ENCODE assay signal across 9 cellular contexts in genomic region chr7:128909605-128910568, GRCh38. TPM values are rescaled to one million over a fixed set of nuclear protein-coding genes. Genes with fewer than 3 reads are reported as not detected.
A peak's percentile ranks its signal among the peaks of the same experiment; 100 is the strongest.
DNase-seq lines count a peak whose midpoint lies in the region; ATAC-seq and TF ChIP-seq lines count a peak whose summit lies in the region.
"Had no signal": no experiment of that assay in that cellular context is flagged by ENCODE, and none has a peak within 500 bp of the region (broad histone marks: within the 10 kb centered on the region; RNA-seq: fewer than 3 reads in every experiment).

No MANE protein-coding gene starts in this region.

- H3K36me3 ChIP-seq in breast epithelium = no peaks in the 10 kb centered on the region
- H3K36me3 ChIP-seq in right lobe of liver = no peaks in the 10 kb centered on the region
- H3K36me3 ChIP-seq in vagina = no peaks in the 10 kb centered on the region

- intact Hi-C loops in breast epithelium (cut with DNase I; ENCODE audit: low total_unique reads) = no loop called here
- intact Hi-C loops in MCF 10A (cut with micrococcal nuclease) = loop anchor here (10.0 kb wide), 1 partner anchor 305 kb away; no protein-coding TSS in a partner anchor
- intact Hi-C loops in dorsolateral prefrontal cortex (cut with DNase I) = no loop called here
- intact Hi-C loops in right lobe of liver (cut with DNase I) = loop anchor here in 1 of 2 donors (5.0 kb wide), 1 partner anchor 182 kb away; no protein-coding TSS in a partner anchor
- intact Hi-C loops in vagina (cut with DNase I) = loop anchor here (10.0 kb wide), 1 partner anchor 175 kb away; no protein-coding TSS in a partner anchor

- H3K9me3 Mint-ChIP-seq in MCF 10A (ENCODE audit: unreplicated experiment) = no peaks in the 10 kb centered on the region
- H3K9me3 Mint-ChIP-seq: CD8-positive, alpha-beta memory T cell had no signal

- BruUV-seq in MCF 10A (replicated peaks; lab: Mats Ljungman, UMichigan) = no TSS peak

- no peak overlapping the region for H3K4me3 Mint-ChIP-seq in MCF 10A (ENCODE audit: unreplicated experiment)
- H3K4me3 Mint-ChIP-seq: CD8-positive, alpha-beta memory T cell had no signal

- H3K27me3 Mint-ChIP-seq in MCF 10A (ENCODE audit: insufficient read depth, unreplicated experiment) = peaks cover 24% of the 10 kb centered on the region

- no peaks in the 10 kb centered on the region for H3K4me1 ChIP-seq in breast epithelium
- peaks cover 0 to 4% (median 0%) of the 10 kb centered on the region in 4 donors for H3K4me1 ChIP-seq in right lobe of liver
- H3K4me1 ChIP-seq in vagina = peaks cover 17% of the 10 kb centered on the region

- no peaks in the 10 kb centered on the region for H3K36me3 Mint-ChIP-seq in MCF 10A (ENCODE audit: insufficient read depth, unreplicated experiment)
- H3K36me3 Mint-ChIP-seq: CD8-positive, alpha-beta memory T cell had no signal

- no peaks in the 10 kb centered on the region for H3K9me3 ChIP-seq in breast epithelium
- H3K9me3 ChIP-seq in right lobe of liver = no peaks in the 10 kb centered on the region
- H3K9me3 ChIP-seq in vagina = no peaks in the 10 kb centered on the region

- H3K4me3 ChIP-seq in breast epithelium (peak overlapping the region; percentile 27 to 46 (median 34)), dorsolateral prefrontal cortex (peak overlapping the region in 31 of 59 donors; percentile 3 to 56 (median 29)), right lobe of liver (peak overlapping the region in 1 of 3 donors; percentile 9), vagina (peak overlapping the region; percentile 10 to 40)

- POLR2A ChIA-PET in MCF 10A (lab: Yijun Ruan, JAX) = no interaction called here

- CTCF ChIA-PET in MCF 10A (lab: Yijun Ruan, JAX) = interaction anchor here (1.7 kb wide), 1 partner anchor 27 kb away, joined by 5 read pairs; no protein-coding TSS in a partner anchor

- TF ChIP-seq POLR2A in breast epithelium (IDR thresholded peaks at IDR 0.05) (no peak), right lobe of liver (IDR thresholded peaks at IDR 0.05) (no peak), vagina (IDR thresholded peaks at IDR 0.05) (no peak)

- H3K27ac Mint-ChIP-seq in MCF 10A (ENCODE audit: low read depth, unreplicated experiment) = no peak overlapping the region

- TF ChIP-seq CTCF in breast epithelium (IDR thresholded peaks at IDR 0.05) = no peak
- TF ChIP-seq CTCF in MCF 10A (IDR thresholded peaks at IDR 0.05; ENCODE audit: unreplicated experiment) = no peak
- no peak for TF ChIP-seq CTCF in dorsolateral prefrontal cortex (IDR thresholded peaks at IDR 0.05 in 54 of 56, conservative IDR thresholded peaks at IDR 0.05 in 2 of 56; ENCODE audit: low read depth in 1 of 56, partially characterized antibody in 56 of 56)
- no peak for TF ChIP-seq CTCF in right lobe of liver (IDR thresholded peaks at IDR 0.05)
- TF ChIP-seq CTCF in vagina (IDR thresholded peaks at IDR 0.05) = no peak

- H3K4me1 Mint-ChIP-seq in MCF 10A (ENCODE audit: insufficient read depth, unreplicated experiment) = no peaks in the 10 kb centered on the region

- 16% methylated on average over 24 of the region's 42 CpGs for WGBS in right lobe of liver (ENCODE audit: insufficient coverage, low coverage, low lambda C conversion rate, missing lambda C conversion rate)

- DNase-seq in breast epithelium (ENCODE audit: low spot score in 2 of 2) (peak in 1 of 2 donors; percentile 48), MCF 10A (ENCODE audit: unreplicated experiment) (no peak), dorsolateral prefrontal cortex (peak in 1 of 10 donors; percentile 19), right lobe of liver (peak in 1 of 3 donors; percentile 22), vagina (ENCODE audit: extremely low spot score in 2 of 2) (no peak), SW 1271 (lab: John Stamatoyannopoulos, UW) (no peak)
- DNase-seq in activated CD4-positive, alpha-beta T cell treated with anti-CD3 and anti-CD28 coated beads for 4 hours = no peak

- H3K27ac ChIP-seq in breast epithelium (no peak overlapping the region), dorsolateral prefrontal cortex (no peak overlapping the region), right lobe of liver (no peak overlapping the region), vagina (no peak overlapping the region)

- ATAC-seq in right lobe of liver (peak; percentile 6 to 28 (median 16)), HG03520 (IDR thresholded peaks at IDR 0.05; ENCODE audit: unreplicated experiment) (no peak)

- H3K27me3 ChIP-seq in breast epithelium = peaks cover 7 to 35% of the 10 kb centered on the region in 2 donors
- peaks cover 0 to 65% (median 31%) of the 10 kb centered on the region in 45 donors for H3K27me3 ChIP-seq in dorsolateral prefrontal cortex
- H3K27me3 ChIP-seq in right lobe of liver = no peaks in the 10 kb centered on the region
- H3K27me3 ChIP-seq in vagina = no peaks in the 10 kb centered on the region

RNA-seq across cellular contexts. Expression of gene KCP, which starts 0.6 kb away (rescaled TPM):
- total RNA-seq in breast epithelium = 1 to 10 TPM in 1 of 3 donors, under 1 TPM in 2; 0.33 to 2.2 (median 0.88) TPM
- 0.42 and 0.68 TPM in 2 replicates for total RNA-seq in MCF 10A (2022)
- 1 to 10 TPM in 8 of 120 experiments, under 1 TPM in 105, not detected in 7; 0.15 to 1.5 (median 0.64) TPM for total RNA-seq in dorsolateral prefrontal cortex
- total RNA-seq in right lobe of liver = under 1 TPM in 4 of 6 experiments, not detected in 2; 0.10 to 0.22 (median 0.12) TPM
- 1.2 TPM for total RNA-seq in vagina

RNA-seq across cellular contexts. Expression of gene IRF5, which starts 27.8 kb away (rescaled TPM):
- total RNA-seq in breast epithelium = 10 to 100 TPM in 2 of 3 donors, 1 to 10 TPM in 1; 4.6 to 19.4 (median 11.1) TPM
- 7.5 and 10.1 TPM in 2 replicates for total RNA-seq in MCF 10A (2022)
- 10 to 100 TPM in 8 of 120 experiments, 1 to 10 TPM in 112; 2.2 to 15.1 (median 5.8) TPM for total RNA-seq in dorsolateral prefrontal cortex
- total RNA-seq in right lobe of liver = 1 to 10 TPM; 4.6 to 8.9 (median 6.4) TPM
- total RNA-seq in vagina = 15.0 TPM

RNA-seq across cellular contexts. Expression of gene ATP6V1F, which starts 47.2 kb away (rescaled TPM):
- total RNA-seq in breast epithelium (100 to 1,000 TPM; 117 to 174 (median 127) TPM), MCF 10A (2022) (125 and 152 TPM in 2 replicates), dorsolateral prefrontal cortex (100 to 1,000 TPM; 118 to 295 (median 219) TPM), right lobe of liver (10 to 100 TPM; 26.9 to 72.0 (median 38.9) TPM), vagina (119 TPM)

Comparison
In these comparisons a context has a peak if more than half of its experiments do, and no peak if none do; other contexts are left out.
1. intact Hi-C loops: an anchor here in MCF 10A (10.0 kb wide) and vagina (10.0 kb wide); none called in breast epithelium and dorsolateral prefrontal cortex.